Comparison of ENCODE assay signal across 16 cellular contexts in the genomic region with DNA sequence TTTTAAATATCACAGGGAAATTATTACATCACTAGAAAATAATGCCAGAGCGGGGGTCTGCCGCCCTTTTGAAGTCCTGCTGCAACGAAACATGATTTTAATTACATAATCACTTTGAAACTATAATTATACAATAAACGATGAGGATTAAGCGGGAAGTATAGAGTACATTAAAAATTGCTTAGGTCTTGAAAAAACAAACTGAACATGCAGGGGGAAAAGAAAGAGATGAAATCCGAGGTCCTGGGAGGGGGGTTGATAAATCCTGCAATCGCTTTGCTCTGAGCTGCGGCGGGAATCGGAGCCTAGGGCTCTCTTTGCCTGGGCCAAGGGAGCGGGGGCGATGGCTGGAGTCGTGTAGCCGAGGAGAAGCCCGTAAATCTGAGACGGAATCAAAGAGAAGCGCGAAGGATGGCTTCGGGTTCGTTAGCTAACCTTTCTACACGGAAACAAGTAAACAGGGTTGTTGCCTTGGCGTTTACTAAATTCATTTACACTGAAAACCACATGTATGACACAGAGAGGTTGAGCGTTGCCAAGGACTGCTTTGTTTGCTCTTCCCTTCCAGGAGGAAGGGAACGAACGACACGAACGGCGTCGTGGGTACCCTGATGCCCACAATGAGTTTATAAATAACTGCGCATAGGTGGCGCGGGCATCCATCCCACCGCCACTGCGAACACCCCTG.
A peak's percentile ranks its signal among the peaks of the same experiment; 100 is the strongest.
DNase-seq lines count a peak whose midpoint lies in the region; TF ChIP-seq lines count a peak whose summit lies in the region.
"Had no signal": no experiment of that assay in that cellular context is flagged by ENCODE, and none has a peak within 500 bp of the region (broad histone marks: within the 10 kb centered on the region; RNA-seq: fewer than 3 reads in every experiment).

No MANE protein-coding gene starts in this region.

- H3K9me3 ChIP-seq in neural progenitor cell (ENCODE audit: low read depth) (no peaks in the 10 kb centered on the region), A673 (ENCODE audit: low read depth, low read length, poor library complexity, severe bottlenecking) (no peaks in the 10 kb centered on the region)
- H3K9me3 ChIP-seq in CD4-positive, alpha-beta memory T cell (ENCODE audit: control insufficient read depth in 1 of 2, low read length in 2 of 2) = no peaks in the 10 kb centered on the region
- H3K9me3 ChIP-seq: left ventricle myocardium inferior had no signal

- no TSS peak for BruUV-seq in A673 (replicated peaks; lab: Mats Ljungman, UMichigan)

- H3K4me1 ChIP-seq in neural progenitor cell (peaks cover 40% of the 10 kb centered on the region), A673 (ENCODE audit: insufficient read depth, low read length, poor library complexity, severe bottlenecking) (no peaks in the 10 kb centered on the region)
- H3K4me1 ChIP-seq in CD4-positive, alpha-beta memory T cell (ENCODE audit: insufficient read depth, low read length) = peaks cover 15% of the 10 kb centered on the region
- H3K4me1 ChIP-seq: BLaER1 had no signal

- H4K20me1 ChIP-seq in neural progenitor cell (ENCODE audit: low read depth) = peaks cover 70% of the 10 kb centered on the region
- H4K20me1 ChIP-seq: BLaER1 had no signal

- peaks cover 23% of the 10 kb centered on the region for H3F3A ChIP-seq in neural progenitor cell (ENCODE audit: low read depth)

- no peaks in the 10 kb centered on the region for H3K79me2 ChIP-seq in neural progenitor cell (ENCODE audit: low read depth)

- peaks cover 6% of the 10 kb centered on the region for H3K36me3 Mint-ChIP-seq in T-helper 1 cell treated with Interleukin-12 subunit alpha and Interleukin-12 subunit beta and Interleukin-4 antibody, amounts not matched to agents 30 μg/mL and 1 μg/mL, for 36 hours (ENCODE audit: low read depth)
- H3K36me3 Mint-ChIP-seq in IgD-negative memory B cell (peaks cover 4% of the 10 kb centered on the region), neural progenitor cell (peaks cover 1% of the 10 kb centered on the region)
- no peaks in the 10 kb centered on the region for H3K36me3 Mint-ChIP-seq in CD4-positive, alpha-beta memory T cell

- intact Hi-C loops in A673 (cut with micrococcal nuclease; ENCODE audit: unreplicated experiment) = no loop called here
- intact Hi-C loops in CD4-positive, alpha-beta memory T cell (cut with micrococcal nuclease) = no loop called here

- no peak overlapping the region for H3K4me3 Mint-ChIP-seq in T-helper 1 cell treated with Interleukin-12 subunit alpha and Interleukin-12 subunit beta and Interleukin-4 antibody, amounts not matched to agents 30 μg/mL and 1 μg/mL, for 36 hours
- no peak overlapping the region for H3K4me3 Mint-ChIP-seq in IgD-negative memory B cell
- H3K4me3 Mint-ChIP-seq in neural progenitor cell = peak overlapping the region; percentile 68
- peak overlapping the region in 2 of 8 donors; percentile 6 to 14 for H3K4me3 Mint-ChIP-seq in CD4-positive, alpha-beta memory T cell
- H3K4me3 Mint-ChIP-seq: activated naive CD4-positive, alpha-beta T cell treated with anti-CD3 and anti-CD28 coated beads for 36 hours had no signal

- H3K4me2 ChIP-seq in neural progenitor cell = peak overlapping the region; percentile 72
- H3K4me2 ChIP-seq: BLaER1 had no signal

- no peak for DNase-seq in T-helper 1 cell
- DNase-seq in fibroblast of gingiva (ENCODE audit: low read depth) = peak; percentile 17
- DNase-seq in neural progenitor cell (ENCODE audit: low spot score) = peak; percentile 62
- DNase-seq in SKM-1 treated with dmso at 0.1 percent for 144 hours (lab: John Stamatoyannopoulos, UW; ENCODE audit: unreplicated experiment) = no peak
- no peak for DNase-seq in A673 (ENCODE audit: low spot score)
- DNase-seq in CD4-positive, alpha-beta memory T cell = no peak
- DNase-seq: activated naive CD4-positive, alpha-beta T cell treated with anti-CD3 and anti-CD28 coated beads for 36 hours; anterior cingulate cortex; Calu3; left ventricle myocardium inferior; NCI-H1105 treated with DMSO at 0.1 percent for 48 hours; NCI-H510A treated with DMSO at 0.1 percent for 48 hours had no signal

- no peaks in the 10 kb centered on the region for H3K36me3 ChIP-seq in neural progenitor cell
- no peaks in the 10 kb centered on the region for H3K36me3 ChIP-seq in A673 (ENCODE audit: insufficient read depth, low read length, poor library complexity, severe bottlenecking)
- H3K36me3 ChIP-seq in CD4-positive, alpha-beta memory T cell (ENCODE audit: insufficient read depth, low read length) = no peaks in the 10 kb centered on the region
- H3K36me3 ChIP-seq: BLaER1, left ventricle myocardium inferior had no signal

- peaks cover 9% of the 10 kb centered on the region for H3K9me3 Mint-ChIP-seq in T-helper 1 cell treated with Interleukin-12 subunit alpha and Interleukin-12 subunit beta and Interleukin-4 antibody, amounts not matched to agents 30 μg/mL and 1 μg/mL, for 36 hours
- H3K9me3 Mint-ChIP-seq in IgD-negative memory B cell (peaks cover 0 to 3% (median 0%) of the 10 kb centered on the region in 3 donors), neural progenitor cell (peaks cover 7% of the 10 kb centered on the region)
- peaks cover 0 to 30% (median 7%) of the 10 kb centered on the region in 8 donors for H3K9me3 Mint-ChIP-seq in CD4-positive, alpha-beta memory T cell
- H3K9me3 Mint-ChIP-seq: activated naive CD4-positive, alpha-beta T cell treated with anti-CD3 and anti-CD28 coated beads for 36 hours had no signal

- POLR2A ChIA-PET in A673 (lab: Charles Lee; ENCODE audit: low non-redundant PET) = no interaction called here
- POLR2A ChIA-PET in CD4-positive, alpha-beta memory T cell (lab: Charles Lee; ENCODE audit: partially characterized antibody) = no interaction called here

- TF ChIP-seq CTCF in neural progenitor cell (IDR thresholded peaks at IDR 0.05) (no peak), A673 (conservative IDR thresholded peaks at IDR 0.05; ENCODE audit: low read depth, low read length) (no peak)

- CTCF ChIA-PET in A673 (lab: Charles Lee) = no interaction called here
- CTCF ChIA-PET in CD4-positive, alpha-beta memory T cell (lab: Charles Lee; ENCODE audit: partially characterized antibody) = interaction anchor here (1.0 to 3.5 kb wide), 2 partner anchors 150 kb away, joined by 4 to 10 read pairs; no protein-coding TSS in a partner anchor

- H3K4me3 ChIP-seq in neural progenitor cell = peak overlapping the region; percentile 2
- H3K4me3 ChIP-seq in A673 (ENCODE audit: low read depth, low read length, poor library complexity, severe bottlenecking) = no peak overlapping the region
- H3K4me3 ChIP-seq in CD4-positive, alpha-beta memory T cell (ENCODE audit: low read length in 2 of 2) = no peak overlapping the region

- H3K27me3 Mint-ChIP-seq in T-helper 1 cell treated with Interleukin-12 subunit alpha and Interleukin-12 subunit beta and Interleukin-4 antibody, amounts not matched to agents 30 μg/mL and 1 μg/mL, for 36 hours (ENCODE audit: low read depth) = peaks cover 91% of the 10 kb centered on the region
- H3K27me3 Mint-ChIP-seq in IgD-negative memory B cell (peaks cover 75% of the 10 kb centered on the region), neural progenitor cell (ENCODE audit: insufficient read depth, low read depth) (peaks cover 85% of the 10 kb centered on the region)
- H3K27me3 Mint-ChIP-seq in CD4-positive, alpha-beta memory T cell = peaks cover 77 to 80% of the 10 kb centered on the region in 2 donors

- H3K27me3 ChIP-seq in neural progenitor cell (peaks cover 100% of the 10 kb centered on the region), A673 (replicated peaks; ENCODE audit: insufficient read depth, low read depth, low read length, poor library complexity) (peaks cover 56% of the 10 kb centered on the region)
- peaks cover 66% of the 10 kb centered on the region for H3K27me3 ChIP-seq in CD4-positive, alpha-beta memory T cell (ENCODE audit: insufficient read depth, low read length)

- peaks cover 7% of the 10 kb centered on the region for H3K4me1 Mint-ChIP-seq in T-helper 1 cell treated with Interleukin-12 subunit alpha and Interleukin-12 subunit beta and Interleukin-4 antibody, amounts not matched to agents 30 μg/mL and 1 μg/mL, for 36 hours (ENCODE audit: low read depth)
- H3K4me1 Mint-ChIP-seq in IgD-negative memory B cell (peaks cover 3 to 16% (median 5%) of the 10 kb centered on the region in 3 donors), neural progenitor cell (peaks cover 25% of the 10 kb centered on the region)
- H3K4me1 Mint-ChIP-seq in CD4-positive, alpha-beta memory T cell = peaks cover 12 to 32% (median 16%) of the 10 kb centered on the region in 4 donors

- H3K27ac Mint-ChIP-seq in T-helper 1 cell treated with Interleukin-12 subunit alpha and Interleukin-12 subunit beta and Interleukin-4 antibody, amounts not matched to agents 30 μg/mL and 1 μg/mL, for 36 hours = peak overlapping the region; percentile 73
- H3K27ac Mint-ChIP-seq in IgD-negative memory B cell = peak overlapping the region in 2 of 3 donors; percentile 74 to 78
- H3K27ac Mint-ChIP-seq in neural progenitor cell = no peak overlapping the region
- H3K27ac Mint-ChIP-seq in CD4-positive, alpha-beta memory T cell = peak overlapping the region in 3 of 7 donors; percentile 13 to 66 (median 54)
- H3K27ac Mint-ChIP-seq: activated naive CD4-positive, alpha-beta T cell treated with anti-CD3 and anti-CD28 coated beads for 36 hours had no signal

- no peak overlapping the region for H2AFZ ChIP-seq in neural progenitor cell (replicated peaks)

- no peak overlapping the region for H3K9ac ChIP-seq in neural progenitor cell
- H3K9ac ChIP-seq: BLaER1 had no signal

- H3K27ac ChIP-seq in neural progenitor cell = no peak overlapping the region
- no peak overlapping the region for H3K27ac ChIP-seq in A673 (ENCODE audit: low read depth, low read length, poor library complexity, severe bottlenecking)
- no peak overlapping the region for H3K27ac ChIP-seq in CD4-positive, alpha-beta memory T cell (ENCODE audit: low read depth, low read length)
- H3K27ac ChIP-seq: BLaER1, left ventricle myocardium inferior, RWPE1 had no signal

Comparison
In these comparisons a context has a peak if more than half of its experiments do, and no peak if none do; other contexts are left out.
1. DNase-seq: peak in fibroblast of gingiva (single experiment) and neural progenitor cell (single experiment); none in T-helper 1 cell (0 of 5), SKM-1 treated with dmso at 0.1 percent for 144 hours (single experiment), A673 (single experiment) and CD4-positive, alpha-beta memory T cell (0 of 5).